ENCODE assay signal across 16 cellular contexts in genomic region chr1:205563927-205564441, GRCh38. TPM values are rescaled to one million over a fixed set of nuclear protein-coding genes. Genes with fewer than 3 reads are reported as not detected.
A peak's percentile ranks its signal among the peaks of the same experiment; 100 is the strongest.
DNase-seq lines count a peak whose midpoint lies in the region; ATAC-seq and TF ChIP-seq lines count a peak whose summit lies in the region.
"Had no signal": no experiment of that assay in that cellular context is flagged by ENCODE, and none has a peak within 500 bp of the region (broad histone marks: within the 10 kb centered on the region; RNA-seq: fewer than 3 reads in every experiment).

No MANE protein-coding gene starts in this region.

- DNase-seq in NCI-H1436 (lab: John Stamatoyannopoulos, UW) (peak; percentile 21), NCI-H1436 treated with DMSO at 0.1 percent for 48 hours (lab: John Stamatoyannopoulos, UW) (no peak), Peyer's patch (peak in 2 of 3 donors; percentile 48 to 51), transverse colon (peak; percentile 64), NCI-H1417 treated with DMSO at 0.1 percent for 48 hours (lab: John Stamatoyannopoulos, UW) (no peak)
- no peak for DNase-seq in CD8-positive, alpha-beta memory T cell
- no peak for DNase-seq in stimulated activated CD4-positive, alpha-beta T cell treated with anti-CD3 and anti-CD28 coated beads, Interleukin-2, amount 100 ng/mL, for 48 hours
- DNase-seq: brain microvascular endothelial cell; effector memory CD4-positive, alpha-beta T cell; naive B cell; NCI-H146 had no signal

- no peak overlapping the region for H3K27ac ChIP-seq in Peyer's patch
- H3K27ac ChIP-seq in transverse colon, result peak overlapping the region; percentile 63 to 76 (median 68)
- no peak overlapping the region for H3K27ac ChIP-seq in CD8-positive, alpha-beta memory T cell (ENCODE audit: low read depth, low read length)
- H3K27ac ChIP-seq: brain microvascular endothelial cell had no signal

- H3K9me3 ChIP-seq in Peyer's patch (no peaks in the 10 kb centered on the region), transverse colon (peaks cover 5% of the 10 kb centered on the region in 2 donors)
- no peaks in the 10 kb centered on the region for H3K9me3 ChIP-seq in CD8-positive, alpha-beta memory T cell (ENCODE audit: low read length)

- WGBS in transverse colon (ENCODE audit: low coverage in 1 of 2), 2 donors, result 37% methylated on average over 5 of the region's 5 CpGs; no CpG with 5 or more reads in 1 of the 2 donors

- H3K36me3 ChIP-seq in Peyer's patch (no peaks in the 10 kb centered on the region), transverse colon (no peaks in the 10 kb centered on the region)
- no peaks in the 10 kb centered on the region for H3K36me3 ChIP-seq in CD8-positive, alpha-beta memory T cell (ENCODE audit: insufficient read depth, low read length)
- H3K36me3 ChIP-seq: brain microvascular endothelial cell had no signal

- H3K27me3 ChIP-seq in Peyer's patch, result peaks cover 0 to 4% of the 10 kb centered on the region in 2 donors
- H3K27me3 ChIP-seq in transverse colon, result peaks cover 29% of the 10 kb centered on the region
- H3K27me3 ChIP-seq in CD8-positive, alpha-beta memory T cell (ENCODE audit: insufficient read depth, low read length, poor library complexity, severe bottlenecking), result peaks cover 18% of the 10 kb centered on the region

- no peak overlapping the region for H3K4me3 Mint-ChIP-seq in CD8-positive, alpha-beta memory T cell
- H3K4me3 Mint-ChIP-seq: naive B cell had no signal

- peak overlapping the region in 1 of 8 donors; percentile 25 for H3K27ac Mint-ChIP-seq in CD8-positive, alpha-beta memory T cell
- H3K27ac Mint-ChIP-seq: activated naive CD4-positive, alpha-beta T cell treated with anti-CD3 and anti-CD28 coated beads, Interleukin-2, amount 50 U/mL, for 72 hours; progenitor cell of endocrine pancreas had no signal

- peaks cover 30 to 71% of the 10 kb centered on the region in 2 donors for H3K27me3 Mint-ChIP-seq in CD8-positive, alpha-beta memory T cell

- peaks cover 0 to 5% (median 2%) of the 10 kb centered on the region in 3 donors for H3K4me1 Mint-ChIP-seq in CD8-positive, alpha-beta memory T cell

- TF ChIP-seq EP300 in transverse colon (IDR thresholded peaks at IDR 0.05; ENCODE audit: low read depth), result no peak

- POLR2A ChIA-PET in CD8-positive, alpha-beta memory T cell (lab: Charles Lee), result no interaction called here

- no peak for TF ChIP-seq CTCF in Peyer's patch (IDR thresholded peaks at IDR 0.05)
- TF ChIP-seq CTCF in transverse colon (IDR thresholded peaks at IDR 0.05), result no peak

- H3K9me3 Mint-ChIP-seq in CD8-positive, alpha-beta memory T cell, result peaks cover 0 to 10% (median 6%) of the 10 kb centered on the region in 5 donors

- CTCF ChIA-PET in CD8-positive, alpha-beta memory T cell (lab: Charles Lee), result no interaction called here

- no peak overlapping the region for H3K4me3 ChIP-seq in Peyer's patch
- no peak overlapping the region for H3K4me3 ChIP-seq in transverse colon
- no peak overlapping the region for H3K4me3 ChIP-seq in CD8-positive, alpha-beta memory T cell (ENCODE audit: low read length)
- H3K4me3 ChIP-seq: GM12878 had no signal

- intact Hi-C loops in transverse colon (cut with DNase I; ENCODE audit: low total_unique reads), result no loop called here

- peak; percentile 97 for ATAC-seq in esophagus mucosa
- ATAC-seq: activated naive CD4-positive, alpha-beta T cell treated with anti-CD3 and anti-CD28 coated beads, Interleukin-2, amount 50 U/mL, for 72 hours; GM12878; left lobe of liver had no signal

- in situ Hi-C loops in transverse colon (cut with MboI; ENCODE audit: low pct_ligation_motif_present in 1 of 4, low pct_unique_long_range_greater_than_20kb in 1 of 4, low sequenced_read_pairs in 3 of 4), result no loop called here

- peaks cover 0 to 8% (median 3%) of the 10 kb centered on the region in 4 donors for H3K4me1 ChIP-seq in Peyer's patch
- H3K4me1 ChIP-seq in transverse colon, result peaks cover 0 to 23% (median 15%) of the 10 kb centered on the region in 4 donors
- peaks cover 4% of the 10 kb centered on the region for H3K4me1 ChIP-seq in CD8-positive, alpha-beta memory T cell (ENCODE audit: insufficient read depth, low read length)

- no peaks in the 10 kb centered on the region for H3K36me3 Mint-ChIP-seq in CD8-positive, alpha-beta memory T cell
- H3K36me3 Mint-ChIP-seq: activated naive CD4-positive, alpha-beta T cell treated with anti-CD3 and anti-CD28 coated beads, Interleukin-2, amount 50 U/mL, for 72 hours; naive B cell had no signal

- TF ChIP-seq POLR2A in Peyer's patch (IDR thresholded peaks at IDR 0.05), result no peak
- TF ChIP-seq POLR2A in transverse colon (IDR thresholded peaks at IDR 0.05), result no peak

RNA-seq across cellular contexts. Expression of gene CDK18, which starts 59.5 kb away (rescaled TPM):
- total RNA-seq in Peyer's patch (100 to 1,000 TPM in 1 of 4 donors, 10 to 100 TPM in 3; 47.0 to 126 (median 80.7) TPM), esophagus mucosa (3.5 TPM), transverse colon (100 to 1,000 TPM in 1 of 4 donors, 10 to 100 TPM in 3; 28.8 to 112 (median 33.5) TPM)
- total RNA-seq in CD8-positive, alpha-beta memory T cell, result 1 to 10 TPM; 1.4 to 1.6 TPM
- 0.43 TPM for polyA plus RNA-seq in CD8-positive, alpha-beta memory T cell

Comparison
In these comparisons a context has a peak if more than half of its experiments do, and no peak if none do; other contexts are left out.
1. DNase-seq: peak in NCI-H1436 (single experiment), Peyer's patch (2 of 3) and transverse colon (single experiment); none in NCI-H1436 treated with DMSO at 0.1 percent for 48 hours (single experiment), NCI-H1417 treated with DMSO at 0.1 percent for 48 hours (single experiment), CD8-positive, alpha-beta memory T cell (0 of 5) and stimulated activated CD4-positive, alpha-beta T cell treated with anti-CD3 and anti-CD28 coated beads, Interleukin-2, amount 100 ng/mL, for 48 hours (0 of 2).
2. H3K27ac ChIP-seq: peak in transverse colon (4 of 4); none in Peyer's patch (0 of 4) and CD8-positive, alpha-beta memory T cell (single experiment).